ENCODE assay signal across 8 cellular contexts in genomic region chr5:115602585-115603125, GRCh38. TPM values are rescaled to one million over a fixed set of nuclear protein-coding genes. Genes with fewer than 3 reads are reported as not detected.
DNase-seq lines count a peak whose midpoint lies in the region; ATAC-seq and TF ChIP-seq lines count a peak whose summit lies in the region.

No MANE protein-coding gene starts in this region.

- H3K9me3 ChIP-seq in thymus (ENCODE audit: control insufficient read depth), result no peaks in the 10 kb centered on the region

- peak; percentile 10 for ATAC-seq in HG03280 (IDR thresholded peaks at IDR 0.05; ENCODE audit: unreplicated experiment)

- 58% methylated on average over 11 of the region's 11 CpGs for WGBS in thymus

- no peaks in the 10 kb centered on the region for H3K27me3 ChIP-seq in thymus (ENCODE audit: control insufficient read depth, insufficient read depth)

- DNase-seq in NCI-H2107 treated with DMSO at 0.1 percent for 48 hours (lab: John Stamatoyannopoulos, UW; ENCODE audit: unreplicated experiment), result peak; percentile 3
- DNase-seq in NCI-H2107 (lab: John Stamatoyannopoulos, UW), result no peak
- DNase-seq in astrocyte of the cerebellum (ENCODE audit: low read depth), result no peak
- peak; percentile 38 for DNase-seq in kidney tubule cell (ENCODE audit: low spot score)
- DNase-seq in Ammon's horn (ENCODE audit: low spot score), result no peak
- DNase-seq in stimulated activated naive CD4-positive, alpha-beta T cell treated with Interleukin-2 at 50 U/mL for 16 hours (lab: John Stamatoyannopoulos, UW), result no peak

- H3K36me3 ChIP-seq in thymus (ENCODE audit: control insufficient read depth, insufficient read depth), result peaks cover 4% of the 10 kb centered on the region

- peak overlapping the region; percentile 47 for H3K4me3 ChIP-seq in astrocyte of the cerebellum (ENCODE audit: low read depth, low read length)
- H3K4me3 ChIP-seq in thymus (ENCODE audit: low read length), result peak overlapping the region; percentile 70

- in situ Hi-C loops in astrocyte of the cerebellum (cut with HindIII; ENCODE audit: low sequenced_read_pairs), result no loop called here

- H3K27ac ChIP-seq in thymus (ENCODE audit: low read depth), result peak overlapping the region; percentile 65

- no peak for TF ChIP-seq CTCF in astrocyte of the cerebellum (IDR thresholded peaks at IDR 0.05; ENCODE audit: low read depth, low read length, missing control alignments)

- H3K4me1 ChIP-seq in thymus (ENCODE audit: control insufficient read depth, insufficient read depth, low read length), result no peaks in the 10 kb centered on the region

RNA-seq across cellular contexts. Expression of gene TICAM2, which starts 0.4 kb away (rescaled TPM):
- polyA plus RNA-seq in thymus, result 3.3 TPM

RNA-seq across cellular contexts. Expression of gene TMED7, which starts 23.2 kb away (rescaled TPM):
- polyA plus RNA-seq in thymus, result 25.9 TPM

RNA-seq across cellular contexts. Expression of gene FEM1C, which starts 58.1 kb away (rescaled TPM):
- 8.1 TPM for polyA plus RNA-seq in thymus

Comparison
In these comparisons a context has a peak if more than half of its experiments do, and no peak if none do; other contexts are left out.
1. DNase-seq: peak in NCI-H2107 treated with DMSO at 0.1 percent for 48 hours (single experiment) and kidney tubule cell (single experiment); none in NCI-H2107 (single experiment), astrocyte of the cerebellum (single experiment), Ammon's horn (single experiment) and stimulated activated naive CD4-positive, alpha-beta T cell treated with Interleukin-2 at 50 U/mL for 16 hours (single experiment).